In the genomic region with DNA sequence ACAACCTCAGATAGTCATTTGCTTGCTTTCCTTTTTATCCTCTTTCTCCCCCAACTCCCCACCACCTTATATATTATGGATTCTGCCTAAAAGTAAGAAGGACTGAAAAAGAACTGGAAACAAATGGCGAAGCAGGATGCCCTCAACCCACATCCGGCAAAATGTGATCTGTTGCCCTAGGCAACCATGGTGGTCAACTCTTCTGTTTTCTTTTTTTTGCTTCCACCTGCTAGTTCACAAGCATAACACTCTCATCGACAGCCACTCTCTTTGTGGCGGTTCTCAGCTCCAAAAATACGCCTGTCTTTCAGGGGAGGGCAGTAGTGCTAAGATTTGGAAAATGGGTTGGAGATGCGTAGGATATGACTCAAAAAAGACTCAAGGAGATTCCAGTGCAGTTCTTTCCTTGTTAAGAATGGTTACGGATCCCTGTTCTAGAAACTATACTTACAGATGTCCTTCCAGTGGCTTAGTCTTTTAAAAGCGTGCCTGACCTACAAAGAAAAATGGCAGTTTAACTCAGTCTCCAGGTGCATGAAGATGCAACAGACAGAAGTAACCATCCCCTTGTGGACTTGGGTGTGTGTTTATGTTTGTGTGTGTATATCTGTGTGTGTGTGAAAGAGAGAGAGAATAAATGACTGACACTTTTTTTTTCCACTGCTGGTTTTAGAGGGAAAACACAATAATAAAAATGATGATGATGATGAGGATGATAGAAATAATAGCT, we compare ENCODE assay signal across 1 cellular context.
TF ChIP-seq lines count a peak whose summit lies in the region.

No MANE protein-coding gene starts in this region.

TF ChIP-seq in GM12878, 131 proteins besides CTCF, POLR2A, EP300 and RAD21 (continues in another document):
- TF ChIP-seq SP1 (IDR thresholded peaks at IDR 0.05; ENCODE audit: low read depth, low read length) (peak; percentile 61), RFX5 (IDR thresholded peaks at IDR 0.05; ENCODE audit: low read depth, low read length) (no peak), TCF3 (IDR thresholded peaks at IDR 0.05; ENCODE audit: borderline replicate concordance, insufficient read depth, low read depth, low read length) (0 out of 2 replicates have a peak, but pooled peaks have one; percentile 43), IKZF1 (conservative IDR thresholded peaks at IDR 0.05) (peak; percentile 61), GABPA (IDR thresholded peaks at IDR 0.05; ENCODE audit: low read depth) (peak; percentile 57; the same call in 1 of the 2 replicates), PAX8 (IDR thresholded peaks at IDR 0.05) (no peak), MTA3 (IDR thresholded peaks at IDR 0.05; ENCODE audit: borderline replicate concordance, low read length) (peak; percentile 82), WRNIP1 (IDR thresholded peaks at IDR 0.05; ENCODE audit: borderline replicate concordance, low read depth, low read length) (no peak), NFIC (IDR thresholded peaks at IDR 0.05; ENCODE audit: low read depth, low read length) (peak; percentile 51; the same call in 1 of the 2 replicates), ZNF274 (IDR thresholded peaks at IDR 0.05; ENCODE audit: insufficient read depth, insufficient read length) (no peak), DPF2 (IDR thresholded peaks at IDR 0.05) (peak; percentile 59; the same call in 1 of the 2 replicates), MXI1 (IDR thresholded peaks at IDR 0.05; ENCODE audit: low read depth, low read length) (peak; percentile 71), ZSCAN29 (IDR thresholded peaks at IDR 0.05) (no peak), POLR2AphosphoS5 (IDR thresholded peaks at IDR 0.05; ENCODE audit: low read length) (peak; percentile 49; the same call in 1 of the 2 replicates), RAD51 (IDR thresholded peaks at IDR 0.05) (no peak), GATAD2B (conservative IDR thresholded peaks at IDR 0.05; ENCODE audit: low read depth) (no peak), YY1 (IDR thresholded peaks at IDR 0.05; ENCODE audit: low read depth, low read length) (peak; percentile 90), TCF12 (IDR thresholded peaks at IDR 0.05; ENCODE audit: low read depth, low read length) (peak; percentile 69; the same call in 1 of the 2 replicates), SMC3 (IDR thresholded peaks at IDR 0.05; ENCODE audit: borderline replicate concordance, low read length) (peak; percentile 30; the same call in 1 of the 2 replicates), STAT3 (IDR thresholded peaks at IDR 0.05; ENCODE audit: low read depth, low read length) (no peak), IKZF2 (IDR thresholded peaks at IDR 0.05) (peak; percentile 76 to 79), BMI1 (IDR thresholded peaks at IDR 0.05; ENCODE audit: borderline replicate concordance) (peak; percentile 97), RCOR1 (conservative IDR thresholded peaks at IDR 0.05; ENCODE audit: low read depth, low read length) (no peak), SIN3A (IDR thresholded peaks at IDR 0.05; ENCODE audit: low read depth, low read length) (no peak), SRF (IDR thresholded peaks at IDR 0.05; ENCODE audit: low read depth in 2 of 2, low read length in 2 of 2) (peak in 1 of 2 experiments; percentile 57; a peak in 1 of 4 replicates), SUZ12 (IDR thresholded peaks at IDR 0.05; ENCODE audit: unreplicated experiment) (no peak)
- TF ChIP-seq, protein P1, sequence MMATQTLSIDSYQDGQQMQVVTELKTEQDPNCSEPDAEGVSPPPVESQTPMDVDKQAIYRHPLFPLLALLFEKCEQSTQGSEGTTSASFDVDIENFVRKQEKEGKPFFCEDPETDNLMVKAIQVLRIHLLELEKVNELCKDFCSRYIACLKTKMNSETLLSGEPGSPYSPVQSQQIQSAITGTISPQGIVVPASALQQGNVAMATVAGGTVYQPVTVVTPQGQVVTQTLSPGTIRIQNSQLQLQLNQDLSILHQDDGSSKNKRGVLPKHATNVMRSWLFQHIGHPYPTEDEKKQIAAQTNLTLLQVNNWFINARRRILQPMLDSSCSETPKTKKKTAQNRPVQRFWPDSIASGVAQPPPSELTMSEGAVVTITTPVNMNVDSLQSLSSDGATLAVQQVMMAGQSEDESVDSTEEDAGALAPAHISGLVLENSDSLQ (IDR thresholded peaks at IDR 0.05) = peak; percentile 72
- TF ChIP-seq, protein P2, sequence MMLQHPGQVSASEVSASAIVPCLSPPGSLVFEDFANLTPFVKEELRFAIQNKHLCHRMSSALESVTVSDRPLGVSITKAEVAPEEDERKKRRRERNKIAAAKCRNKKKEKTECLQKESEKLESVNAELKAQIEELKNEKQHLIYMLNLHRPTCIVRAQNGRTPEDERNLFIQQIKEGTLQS (IDR thresholded peaks at IDR 0.05; ENCODE audit: borderline replicate concordance, extremely low read depth, low read depth, low read length) = no peak
- TF ChIP-seq, protein P3, sequence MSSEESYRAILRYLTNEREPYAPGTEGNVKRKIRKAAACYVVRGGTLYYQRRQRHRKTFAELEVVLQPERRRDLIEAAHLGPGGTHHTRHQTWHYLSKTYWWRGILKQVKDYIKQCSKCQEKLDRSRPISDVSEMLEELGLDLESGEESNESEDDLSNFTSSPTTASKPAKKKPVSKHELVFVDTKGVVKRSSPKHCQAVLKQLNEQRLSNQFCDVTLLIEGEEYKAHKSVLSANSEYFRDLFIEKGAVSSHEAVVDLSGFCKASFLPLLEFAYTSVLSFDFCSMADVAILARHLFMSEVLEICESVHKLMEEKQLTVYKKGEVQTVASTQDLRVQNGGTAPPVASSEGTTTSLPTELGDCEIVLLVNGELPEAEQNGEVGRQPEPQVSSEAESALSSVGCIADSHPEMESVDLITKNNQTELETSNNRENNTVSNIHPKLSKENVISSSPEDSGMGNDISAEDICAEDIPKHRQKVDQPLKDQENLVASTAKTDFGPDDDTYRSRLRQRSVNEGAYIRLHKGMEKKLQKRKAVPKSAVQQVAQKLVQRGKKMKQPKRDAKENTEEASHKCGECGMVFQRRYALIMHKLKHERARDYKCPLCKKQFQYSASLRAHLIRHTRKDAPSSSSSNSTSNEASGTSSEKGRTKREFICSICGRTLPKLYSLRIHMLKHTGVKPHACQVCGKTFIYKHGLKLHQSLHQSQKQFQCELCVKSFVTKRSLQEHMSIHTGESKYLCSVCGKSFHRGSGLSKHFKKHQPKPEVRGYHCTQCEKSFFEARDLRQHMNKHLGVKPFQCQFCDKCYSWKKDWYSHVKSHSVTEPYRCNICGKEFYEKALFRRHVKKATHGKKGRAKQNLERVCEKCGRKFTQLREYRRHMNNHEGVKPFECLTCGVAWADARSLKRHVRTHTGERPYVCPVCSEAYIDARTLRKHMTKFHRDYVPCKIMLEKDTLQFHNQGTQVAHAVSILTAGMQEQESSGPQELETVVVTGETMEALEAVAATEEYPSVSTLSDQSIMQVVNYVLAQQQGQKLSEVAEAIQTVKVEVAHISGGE (CRISPR knock-in tag; IDR thresholded peaks at IDR 0.05) = no peak
- TF ChIP-seq, protein P4, sequence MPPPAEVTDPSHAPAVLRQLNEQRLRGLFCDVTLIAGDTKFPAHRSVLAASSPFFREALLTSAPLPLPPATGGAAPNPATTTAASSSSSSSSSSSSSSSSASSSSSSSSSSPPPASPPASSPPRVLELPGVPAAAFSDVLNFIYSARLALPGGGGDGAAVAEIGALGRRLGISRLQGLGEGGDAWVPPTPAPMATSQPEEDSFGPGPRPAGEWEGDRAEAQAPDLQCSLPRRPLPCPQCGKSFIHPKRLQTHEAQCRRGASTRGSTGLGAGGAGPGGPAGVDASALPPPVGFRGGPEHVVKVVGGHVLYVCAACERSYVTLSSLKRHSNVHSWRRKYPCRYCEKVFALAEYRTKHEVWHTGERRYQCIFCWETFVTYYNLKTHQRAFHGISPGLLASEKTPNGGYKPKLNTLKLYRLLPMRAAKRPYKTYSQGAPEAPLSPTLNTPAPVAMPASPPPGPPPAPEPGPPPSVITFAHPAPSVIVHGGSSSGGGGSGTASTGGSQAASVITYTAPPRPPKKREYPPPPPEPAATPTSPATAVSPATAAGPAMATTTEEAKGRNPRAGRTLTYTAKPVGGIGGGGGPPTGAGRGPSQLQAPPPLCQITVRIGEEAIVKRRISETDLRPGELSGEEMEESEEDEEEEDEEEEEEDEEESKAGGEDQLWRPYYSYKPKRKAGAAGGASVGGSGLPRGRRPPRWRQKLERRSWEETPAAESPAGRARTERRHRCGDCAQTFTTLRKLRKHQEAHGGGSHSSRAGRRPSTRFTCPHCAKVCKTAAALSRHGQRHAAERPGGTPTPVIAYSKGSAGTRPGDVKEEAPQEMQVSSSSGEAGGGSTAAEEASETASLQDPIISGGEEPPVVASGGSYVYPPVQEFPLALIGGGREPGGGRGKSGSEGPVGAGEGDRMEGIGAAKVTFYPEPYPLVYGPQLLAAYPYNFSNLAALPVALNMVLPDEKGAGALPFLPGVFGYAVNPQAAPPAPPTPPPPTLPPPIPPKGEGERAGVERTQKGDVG (CRISPR knock-in tag; IDR thresholded peaks at IDR 0.05) = no peak
- TF ChIP-seq, protein P5, sequence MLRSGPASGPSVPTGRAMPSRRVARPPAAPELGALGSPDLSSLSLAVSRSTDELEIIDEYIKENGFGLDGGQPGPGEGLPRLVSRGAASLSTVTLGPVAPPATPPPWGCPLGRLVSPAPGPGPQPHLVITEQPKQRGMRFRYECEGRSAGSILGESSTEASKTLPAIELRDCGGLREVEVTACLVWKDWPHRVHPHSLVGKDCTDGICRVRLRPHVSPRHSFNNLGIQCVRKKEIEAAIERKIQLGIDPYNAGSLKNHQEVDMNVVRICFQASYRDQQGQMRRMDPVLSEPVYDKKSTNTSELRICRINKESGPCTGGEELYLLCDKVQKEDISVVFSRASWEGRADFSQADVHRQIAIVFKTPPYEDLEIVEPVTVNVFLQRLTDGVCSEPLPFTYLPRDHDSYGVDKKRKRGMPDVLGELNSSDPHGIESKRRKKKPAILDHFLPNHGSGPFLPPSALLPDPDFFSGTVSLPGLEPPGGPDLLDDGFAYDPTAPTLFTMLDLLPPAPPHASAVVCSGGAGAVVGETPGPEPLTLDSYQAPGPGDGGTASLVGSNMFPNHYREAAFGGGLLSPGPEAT (IDR thresholded peaks at IDR 0.05; ENCODE audit: low read depth) = peak; percentile 85
- TF ChIP-seq, protein P6, sequence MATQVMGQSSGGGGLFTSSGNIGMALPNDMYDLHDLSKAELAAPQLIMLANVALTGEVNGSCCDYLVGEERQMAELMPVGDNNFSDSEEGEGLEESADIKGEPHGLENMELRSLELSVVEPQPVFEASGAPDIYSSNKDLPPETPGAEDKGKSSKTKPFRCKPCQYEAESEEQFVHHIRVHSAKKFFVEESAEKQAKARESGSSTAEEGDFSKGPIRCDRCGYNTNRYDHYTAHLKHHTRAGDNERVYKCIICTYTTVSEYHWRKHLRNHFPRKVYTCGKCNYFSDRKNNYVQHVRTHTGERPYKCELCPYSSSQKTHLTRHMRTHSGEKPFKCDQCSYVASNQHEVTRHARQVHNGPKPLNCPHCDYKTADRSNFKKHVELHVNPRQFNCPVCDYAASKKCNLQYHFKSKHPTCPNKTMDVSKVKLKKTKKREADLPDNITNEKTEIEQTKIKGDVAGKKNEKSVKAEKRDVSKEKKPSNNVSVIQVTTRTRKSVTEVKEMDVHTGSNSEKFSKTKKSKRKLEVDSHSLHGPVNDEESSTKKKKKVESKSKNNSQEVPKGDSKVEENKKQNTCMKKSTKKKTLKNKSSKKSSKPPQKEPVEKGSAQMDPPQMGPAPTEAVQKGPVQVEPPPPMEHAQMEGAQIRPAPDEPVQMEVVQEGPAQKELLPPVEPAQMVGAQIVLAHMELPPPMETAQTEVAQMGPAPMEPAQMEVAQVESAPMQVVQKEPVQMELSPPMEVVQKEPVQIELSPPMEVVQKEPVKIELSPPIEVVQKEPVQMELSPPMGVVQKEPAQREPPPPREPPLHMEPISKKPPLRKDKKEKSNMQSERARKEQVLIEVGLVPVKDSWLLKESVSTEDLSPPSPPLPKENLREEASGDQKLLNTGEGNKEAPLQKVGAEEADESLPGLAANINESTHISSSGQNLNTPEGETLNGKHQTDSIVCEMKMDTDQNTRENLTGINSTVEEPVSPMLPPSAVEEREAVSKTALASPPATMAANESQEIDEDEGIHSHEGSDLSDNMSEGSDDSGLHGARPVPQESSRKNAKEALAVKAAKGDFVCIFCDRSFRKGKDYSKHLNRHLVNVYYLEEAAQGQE (IDR thresholded peaks at IDR 0.05; ENCODE audit: low read depth, low read length) = no peak
- TF ChIP-seq, protein P7, sequence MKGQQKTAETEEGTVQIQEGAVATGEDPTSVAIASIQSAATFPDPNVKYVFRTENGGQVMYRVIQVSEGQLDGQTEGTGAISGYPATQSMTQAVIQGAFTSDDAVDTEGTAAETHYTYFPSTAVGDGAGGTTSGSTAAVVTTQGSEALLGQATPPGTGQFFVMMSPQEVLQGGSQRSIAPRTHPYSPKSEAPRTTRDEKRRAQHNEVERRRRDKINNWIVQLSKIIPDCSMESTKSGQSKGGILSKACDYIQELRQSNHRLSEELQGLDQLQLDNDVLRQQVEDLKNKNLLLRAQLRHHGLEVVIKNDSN (IDR thresholded peaks at IDR 0.05; ENCODE audit: borderline replicate concordance, extremely low read length, insufficient read depth, low read depth, low read length) = no peak
- TF ChIP-seq, protein P8, sequence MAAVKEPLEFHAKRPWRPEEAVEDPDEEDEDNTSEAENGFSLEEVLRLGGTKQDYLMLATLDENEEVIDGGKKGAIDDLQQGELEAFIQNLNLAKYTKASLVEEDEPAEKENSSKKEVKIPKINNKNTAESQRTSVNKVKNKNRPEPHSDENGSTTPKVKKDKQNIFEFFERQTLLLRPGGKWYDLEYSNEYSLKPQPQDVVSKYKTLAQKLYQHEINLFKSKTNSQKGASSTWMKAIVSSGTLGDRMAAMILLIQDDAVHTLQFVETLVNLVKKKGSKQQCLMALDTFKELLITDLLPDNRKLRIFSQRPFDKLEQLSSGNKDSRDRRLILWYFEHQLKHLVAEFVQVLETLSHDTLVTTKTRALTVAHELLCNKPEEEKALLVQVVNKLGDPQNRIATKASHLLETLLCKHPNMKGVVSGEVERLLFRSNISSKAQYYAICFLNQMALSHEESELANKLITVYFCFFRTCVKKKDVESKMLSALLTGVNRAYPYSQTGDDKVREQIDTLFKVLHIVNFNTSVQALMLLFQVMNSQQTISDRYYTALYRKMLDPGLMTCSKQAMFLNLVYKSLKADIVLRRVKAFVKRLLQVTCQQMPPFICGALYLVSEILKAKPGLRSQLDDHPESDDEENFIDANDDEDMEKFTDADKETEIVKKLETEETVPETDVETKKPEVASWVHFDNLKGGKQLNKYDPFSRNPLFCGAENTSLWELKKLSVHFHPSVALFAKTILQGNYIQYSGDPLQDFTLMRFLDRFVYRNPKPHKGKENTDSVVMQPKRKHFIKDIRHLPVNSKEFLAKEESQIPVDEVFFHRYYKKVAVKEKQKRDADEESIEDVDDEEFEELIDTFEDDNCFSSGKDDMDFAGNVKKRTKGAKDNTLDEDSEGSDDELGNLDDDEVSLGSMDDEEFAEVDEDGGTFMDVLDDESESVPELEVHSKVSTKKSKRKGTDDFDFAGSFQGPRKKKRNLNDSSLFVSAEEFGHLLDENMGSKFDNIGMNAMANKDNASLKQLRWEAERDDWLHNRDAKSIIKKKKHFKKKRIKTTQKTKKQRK (IDR thresholded peaks at IDR 0.05; ENCODE audit: low read depth, low read length) = no peak
